In genomic region chr2:143469323-143469722, GRCh38 we compare ENCODE assay signal across 1 cellular context.
TF ChIP-seq lines count a peak whose summit lies in the region.

No MANE protein-coding gene starts in this region.

TF ChIP-seq in GM23338, 12 proteins besides CTCF, POLR2A, EP300 and RAD21 (continued from another document):
- TF ChIP-seq REST (IDR thresholded peaks at IDR 0.05; ENCODE audit: unreplicated experiment) (no peak), EZH2phosphoT487 (IDR thresholded peaks at IDR 0.05; ENCODE audit: unreplicated experiment) (no peak), CREB1 (CRISPR knock-in tag; IDR thresholded peaks at IDR 0.05; ENCODE audit: low read depth) (no peak), EZH2 (IDR thresholded peaks at IDR 0.05; ENCODE audit: low read depth, unreplicated experiment) (no peak), ZNF114 (CRISPR knock-in tag; IDR thresholded peaks at IDR 0.05) (no peak), JUNB (IDR thresholded peaks at IDR 0.05; ENCODE audit: unreplicated experiment) (no peak), NANOG (IDR thresholded peaks at IDR 0.05; ENCODE audit: borderline replicate concordance) (no peak), POLR2AphosphoS5 (IDR thresholded peaks at IDR 0.05; ENCODE audit: low read depth) (no peak)
- TF ChIP-seq, protein P1, sequence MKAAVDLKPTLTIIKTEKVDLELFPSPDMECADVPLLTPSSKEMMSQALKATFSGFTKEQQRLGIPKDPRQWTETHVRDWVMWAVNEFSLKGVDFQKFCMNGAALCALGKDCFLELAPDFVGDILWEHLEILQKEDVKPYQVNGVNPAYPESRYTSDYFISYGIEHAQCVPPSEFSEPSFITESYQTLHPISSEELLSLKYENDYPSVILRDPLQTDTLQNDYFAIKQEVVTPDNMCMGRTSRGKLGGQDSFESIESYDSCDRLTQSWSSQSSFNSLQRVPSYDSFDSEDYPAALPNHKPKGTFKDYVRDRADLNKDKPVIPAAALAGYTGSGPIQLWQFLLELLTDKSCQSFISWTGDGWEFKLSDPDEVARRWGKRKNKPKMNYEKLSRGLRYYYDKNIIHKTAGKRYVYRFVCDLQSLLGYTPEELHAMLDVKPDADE (IDR thresholded peaks at IDR 0.05) = no peak
